In the genomic region with DNA sequence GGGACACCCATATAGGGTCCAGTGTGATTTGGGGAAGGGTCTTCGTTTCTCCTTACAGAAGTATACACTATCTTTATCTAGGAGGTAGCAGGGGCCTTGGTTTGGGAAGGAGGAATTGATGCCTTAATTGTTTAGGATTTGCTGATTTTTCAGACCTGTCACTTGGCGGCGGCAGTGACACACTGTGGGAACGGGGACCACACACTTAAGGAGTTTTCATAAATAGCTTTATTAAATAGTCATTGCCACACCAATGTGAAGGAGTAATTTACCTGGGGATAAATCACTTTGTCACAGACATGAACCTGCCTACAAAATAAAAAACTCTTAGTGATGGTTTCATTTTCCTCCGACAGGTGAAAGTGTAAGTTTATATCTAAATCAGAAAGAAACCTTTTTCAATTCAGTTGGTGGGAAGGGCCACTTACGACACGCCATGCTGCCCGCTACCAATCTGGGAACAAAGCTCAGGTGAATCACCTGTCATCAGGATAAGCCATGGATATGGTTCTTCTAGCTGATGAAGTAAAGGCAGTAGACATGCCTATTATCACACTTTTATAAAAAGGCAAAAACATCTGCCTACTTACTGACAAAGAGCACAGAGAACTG, we compare ENCODE assay signal across 1 cellular context.
TF ChIP-seq lines count a peak whose summit lies in the region.

No MANE protein-coding gene starts in this region.

TF ChIP-seq in HEK293, 187 proteins besides CTCF, POLR2A, EP300 and RAD21 (continued from another document):
- TF ChIP-seq, protein P1, sequence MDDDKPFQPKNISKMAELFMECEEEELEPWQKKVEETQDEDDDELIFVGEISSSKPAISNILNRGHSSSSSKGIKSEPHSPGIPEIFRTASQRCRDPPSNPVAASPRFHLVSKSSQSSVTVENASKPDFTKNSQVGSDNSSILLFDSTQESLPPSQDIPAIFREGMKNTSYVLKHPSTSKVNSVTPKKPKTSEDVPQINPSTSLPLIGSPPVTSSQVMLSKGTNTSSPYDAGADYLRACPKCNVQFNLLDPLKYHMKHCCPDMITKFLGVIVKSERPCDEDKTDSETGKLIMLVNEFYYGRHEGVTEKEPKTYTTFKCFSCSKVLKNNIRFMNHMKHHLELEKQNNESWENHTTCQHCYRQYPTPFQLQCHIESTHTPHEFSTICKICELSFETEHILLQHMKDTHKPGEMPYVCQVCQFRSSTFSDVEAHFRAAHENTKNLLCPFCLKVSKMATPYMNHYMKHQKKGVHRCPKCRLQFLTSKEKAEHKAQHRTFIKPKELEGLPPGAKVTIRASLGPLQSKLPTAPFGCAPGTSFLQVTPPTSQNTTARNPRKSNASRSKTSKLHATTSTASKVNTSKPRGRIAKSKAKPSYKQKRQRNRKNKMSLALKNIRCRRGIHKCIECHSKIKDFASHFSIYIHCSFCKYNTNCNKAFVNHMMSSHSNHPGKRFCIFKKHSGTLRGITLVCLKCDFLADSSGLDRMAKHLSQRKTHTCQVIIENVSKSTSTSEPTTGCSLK (tag by site-specific recombination; IDR thresholded peaks at IDR 0.05) = no peak
- no peak for TF ChIP-seq ZEB2 (tag by site-specific recombination; IDR thresholded peaks at IDR 0.05)
- TF ChIP-seq, protein P2, sequence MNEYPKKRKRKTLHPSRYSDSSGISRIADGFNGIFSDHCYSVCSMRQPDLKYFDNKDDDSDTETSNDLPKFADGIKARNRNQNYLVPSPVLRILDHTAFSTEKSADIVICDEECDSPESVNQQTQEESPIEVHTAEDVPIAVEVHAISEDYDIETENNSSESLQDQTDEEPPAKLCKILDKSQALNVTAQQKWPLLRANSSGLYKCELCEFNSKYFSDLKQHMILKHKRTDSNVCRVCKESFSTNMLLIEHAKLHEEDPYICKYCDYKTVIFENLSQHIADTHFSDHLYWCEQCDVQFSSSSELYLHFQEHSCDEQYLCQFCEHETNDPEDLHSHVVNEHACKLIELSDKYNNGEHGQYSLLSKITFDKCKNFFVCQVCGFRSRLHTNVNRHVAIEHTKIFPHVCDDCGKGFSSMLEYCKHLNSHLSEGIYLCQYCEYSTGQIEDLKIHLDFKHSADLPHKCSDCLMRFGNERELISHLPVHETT (tag by site-specific recombination; IDR thresholded peaks at IDR 0.05) = no peak
- TF ChIP-seq ZNF2 (tag by site-specific recombination; IDR thresholded peaks at IDR 0.05) = no peak
- TF ChIP-seq, protein P3, sequence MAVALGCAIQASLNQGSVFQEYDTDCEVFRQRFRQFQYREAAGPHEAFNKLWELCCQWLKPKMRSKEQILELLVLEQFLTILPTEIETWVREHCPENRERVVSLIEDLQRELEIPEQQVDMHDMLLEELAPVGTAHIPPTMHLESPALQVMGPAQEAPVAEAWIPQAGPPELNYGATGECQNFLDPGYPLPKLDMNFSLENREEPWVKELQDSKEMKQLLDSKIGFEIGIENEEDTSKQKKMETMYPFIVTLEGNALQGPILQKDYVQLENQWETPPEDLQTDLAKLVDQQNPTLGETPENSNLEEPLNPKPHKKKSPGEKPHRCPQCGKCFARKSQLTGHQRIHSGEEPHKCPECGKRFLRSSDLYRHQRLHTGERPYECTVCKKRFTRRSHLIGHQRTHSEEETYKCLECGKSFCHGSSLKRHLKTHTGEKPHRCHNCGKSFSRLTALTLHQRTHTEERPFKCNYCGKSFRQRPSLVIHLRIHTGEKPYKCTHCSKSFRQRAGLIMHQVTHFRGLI (tag by site-specific recombination; IDR thresholded peaks at IDR 0.05) = no peak
- peak; percentile 80; the same call in 1 of the 2 replicates for TF ChIP-seq ZNF660 (tag by site-specific recombination; IDR thresholded peaks at IDR 0.05)
- TF ChIP-seq ZNF423 (tag by site-specific recombination; IDR thresholded peaks at IDR 0.05) = no peak
- no peak for TF ChIP-seq ZNF426 (tag by site-specific recombination; IDR thresholded peaks at IDR 0.05)
- no peak for TF ChIP-seq SETDB1 (IDR thresholded peaks at IDR 0.05; ENCODE audit: insufficient read length, low read length)
- TF ChIP-seq ZNF654 (tag by site-specific recombination; IDR thresholded peaks at IDR 0.05; ENCODE audit: low read depth) = peak; percentile 36
